Comparison of ENCODE assay signal across 14 cellular contexts in genomic region chr11:17649261-17649660, GRCh38.
DNase-seq lines count a peak whose midpoint lies in the region; ATAC-seq, FAIRE-seq and TF ChIP-seq lines count a peak whose summit lies in the region.
"Had no signal": no experiment of that assay in that cellular context is flagged by ENCODE, and none has a peak within 500 bp of the region (broad histone marks: within the 10 kb centered on the region; RNA-seq: fewer than 3 reads in every experiment).

No MANE protein-coding gene starts in this region.

- no peak for ATAC-seq in naive thymus-derived CD4-positive, alpha-beta T cell
- ATAC-seq: A549, GM12878, GM23338, HepG2 had no signal

- FAIRE-seq in kidney (lab: Jason Lieb, UNC), result no peak
- FAIRE-seq: A549, GM12878, GM18507, HepG2 had no signal

- no peak overlapping the region for H3K4me3 ChIP-seq in kidney (ENCODE audit: low read length in 2 of 2)
- H3K4me3 ChIP-seq in naive thymus-derived CD4-positive, alpha-beta T cell (ENCODE audit: low read length), result no peak overlapping the region
- H3K4me3 ChIP-seq: A549, GM12878, GM23338 had no signal

- H3K9me3 ChIP-seq in kidney (ENCODE audit: control insufficient read depth in 1 of 2, low read length in 2 of 2), result peaks cover 0 to 6% of the 10 kb centered on the region in 2 donors
- no peaks in the 10 kb centered on the region for H3K9me3 ChIP-seq in naive thymus-derived CD4-positive, alpha-beta T cell (ENCODE audit: control insufficient read depth in 2 of 3, low read length in 3 of 3)

- TF ChIP-seq CTCF in GM10266 (IDR thresholded peaks at IDR 0.05; ENCODE audit: control insufficient read depth, insufficient read depth, low read depth, missing control alignments) (no peak), kidney (IDR thresholded peaks at IDR 0.05; ENCODE audit: borderline replicate concordance, extremely low read depth, insufficient read depth) (no peak)

- no peaks in the 10 kb centered on the region for H3K36me3 ChIP-seq in kidney (ENCODE audit: control insufficient read depth in 1 of 2, insufficient read depth in 2 of 2, low read length in 2 of 2)
- no peaks in the 10 kb centered on the region for H3K36me3 ChIP-seq in naive thymus-derived CD4-positive, alpha-beta T cell (ENCODE audit: control insufficient read depth in 2 of 3, insufficient read depth in 3 of 3, low read length in 3 of 3)

- H3K27ac ChIP-seq in kidney (ENCODE audit: low read depth in 2 of 2, low read length in 2 of 2), result peak overlapping the region; percentile 19 to 33
- no peak overlapping the region for H3K27ac ChIP-seq in naive thymus-derived CD4-positive, alpha-beta T cell (ENCODE audit: low read depth, low read length)
- H3K27ac ChIP-seq: A549 had no signal

- peaks cover 0 to 17% (median 6%) of the 10 kb centered on the region in 11 donors for H3K9me3 Mint-ChIP-seq in naive thymus-derived CD4-positive, alpha-beta T cell

- intact Hi-C loops in kidney (cut with DNase I), result no loop called here
- intact Hi-C loops in naive thymus-derived CD4-positive, alpha-beta T cell (cut with micrococcal nuclease), result no loop called here

- H3K27me3 ChIP-seq in naive thymus-derived CD4-positive, alpha-beta T cell (ENCODE audit: control insufficient read depth in 2 of 2, insufficient read depth in 2 of 2, low read length in 2 of 2), result peaks cover 0 to 2% of the 10 kb centered on the region in 2 donors

- no peak overlapping the region for H3K4me3 Mint-ChIP-seq in naive thymus-derived CD4-positive, alpha-beta T cell
- H3K4me3 Mint-ChIP-seq: GM23338, H9 had no signal

- no peaks in the 10 kb centered on the region for H3K4me1 Mint-ChIP-seq in naive thymus-derived CD4-positive, alpha-beta T cell
- H3K4me1 Mint-ChIP-seq: CD4-positive, CD25-positive, alpha-beta regulatory T cell had no signal

- H3K36me3 Mint-ChIP-seq in naive thymus-derived CD4-positive, alpha-beta T cell, result peaks cover 0 to 8% (median 0%) of the 10 kb centered on the region in 5 donors
- H3K36me3 Mint-ChIP-seq: CD4-positive, CD25-positive, alpha-beta regulatory T cell had no signal

- H3K4me1 ChIP-seq in kidney (ENCODE audit: control insufficient read depth in 1 of 2, insufficient read depth in 1 of 2, low read depth in 1 of 2, low read length in 2 of 2), result peaks cover 10 to 16% of the 10 kb centered on the region in 2 donors
- H3K4me1 ChIP-seq in naive thymus-derived CD4-positive, alpha-beta T cell (ENCODE audit: control insufficient read depth in 2 of 2, insufficient read depth in 2 of 2, low read length in 2 of 2), result no peaks in the 10 kb centered on the region
- H3K4me1 ChIP-seq: A549 had no signal

- DNase-seq in GM10266 (ENCODE audit: extremely low spot score) (peak; percentile 1), NCI-H82 (lab: John Stamatoyannopoulos, UW) (peak; percentile 65), kidney (no peak), NCI-H1105 (lab: John Stamatoyannopoulos, UW) (no peak)
- DNase-seq in naive thymus-derived CD4-positive, alpha-beta T cell, result no peak
- no peak for DNase-seq in activated CD4-positive, CD25-positive, alpha-beta regulatory T cell (lab: John Stamatoyannopoulos, UW)
- DNase-seq: CD4-positive, CD25-positive, alpha-beta regulatory T cell; DMS 273 treated with DMSO at 0.1 percent for 48 hours; H9 had no signal

- H3K27me3 Mint-ChIP-seq in naive thymus-derived CD4-positive, alpha-beta T cell, result peaks cover 15 to 55% (median 36%) of the 10 kb centered on the region in 5 donors

- CTCF ChIA-PET in naive thymus-derived CD4-positive, alpha-beta T cell (lab: Charles Lee), result no interaction called here

- no peak overlapping the region for H3K9ac ChIP-seq in kidney (ENCODE audit: low read length in 2 of 2)

- POLR2A ChIA-PET in naive thymus-derived CD4-positive, alpha-beta T cell (lab: Charles Lee), result no interaction called here

- H3K27ac Mint-ChIP-seq in naive thymus-derived CD4-positive, alpha-beta T cell, result no peak overlapping the region
- H3K27ac Mint-ChIP-seq: CD4-positive, CD25-positive, alpha-beta regulatory T cell; GM23338; H9 had no signal

Comparison
In these comparisons a context has a peak if more than half of its experiments do, and no peak if none do; other contexts are left out.
1. DNase-seq: peak in GM10266 (single experiment) and NCI-H82 (single experiment); none in kidney (single experiment), naive thymus-derived CD4-positive, alpha-beta T cell (0 of 9), NCI-H1105 (single experiment) and activated CD4-positive, CD25-positive, alpha-beta regulatory T cell (0 of 4).